In the genomic region with DNA sequence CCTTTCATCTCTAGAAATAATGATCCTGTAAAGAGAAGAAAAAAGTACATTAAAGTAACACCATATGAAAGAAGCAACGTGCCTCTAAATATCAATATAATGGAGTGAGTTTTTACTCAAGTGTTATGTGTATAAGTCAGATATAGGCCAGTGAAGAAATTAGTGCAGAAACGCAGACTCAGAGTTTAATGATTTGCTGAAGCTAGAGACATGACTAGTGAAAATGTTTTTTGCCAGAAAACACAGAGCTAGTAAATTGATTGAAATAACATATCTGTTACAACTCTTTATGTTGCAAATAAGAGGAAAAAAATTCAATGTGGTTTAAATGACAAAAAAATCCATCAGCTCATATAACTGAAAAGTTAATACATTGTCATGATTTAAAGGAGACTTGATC, we compare ENCODE assay signal across 20 cellular contexts.
"Had no signal": no experiment of that assay in that cellular context is flagged by ENCODE, and none has a peak within 500 bp of the region (broad histone marks: within the 10 kb centered on the region; RNA-seq: fewer than 3 reads in every experiment).

No MANE protein-coding gene starts in this region.

- DNase-seq: colonic mucosa; dermis blood vessel endothelial cell; erythroblast; heart right ventricle; kidney; mucosa of descending colon; naive thymus-derived CD8-positive, alpha-beta T cell; posterior cingulate gyrus; sigmoid colon; stimulated activated CD4-positive, alpha-beta T cell treated with anti-CD3 and anti-CD28 coated beads, Interleukin-12 subunit alpha, Interleukin-12 subunit beta, amount 100 ng/mL, for 4 hours; stimulated activated naive CD4-positive, alpha-beta T cell treated with Interleukin-2 at 50 U/mL for 16 hours; thyroid gland; uterus had no signal

- H3K36me3 Mint-ChIP-seq: naive thymus-derived CD8-positive, alpha-beta T cell; type B pancreatic cell had no signal

- H3K9me3 ChIP-seq: colonic mucosa, mucosa of descending colon, sigmoid colon, suprapubic skin, thyroid gland, uterus had no signal

- H3K27me3 Mint-ChIP-seq: naive thymus-derived CD8-positive, alpha-beta T cell had no signal

- H3K4me3 Mint-ChIP-seq: naive thymus-derived CD8-positive, alpha-beta T cell; neural crest cell; type B pancreatic cell had no signal

- H3K27me3 ChIP-seq: colonic mucosa, heart right ventricle, right atrium auricular region, sigmoid colon, suprapubic skin, thyroid gland, uterus had no signal

- H3K4me1 ChIP-seq: colonic mucosa, heart right ventricle, right atrium auricular region, sigmoid colon, suprapubic skin, thyroid gland, uterus had no signal

- FAIRE-seq: endothelial cell of umbilical vein, frontal cortex, kidney had no signal

- H3K27ac Mint-ChIP-seq: naive thymus-derived CD8-positive, alpha-beta T cell; type B pancreatic cell had no signal

- H3K4me3 ChIP-seq: colonic mucosa, heart right ventricle, mucosa of descending colon, right atrium auricular region, sigmoid colon, skin epidermis, suprapubic skin, thyroid gland, uterus had no signal

- H3K27ac ChIP-seq: colonic mucosa, heart right ventricle, right atrium auricular region, sigmoid colon, skin epidermis, suprapubic skin, thyroid gland, uterus had no signal

- H3K36me3 ChIP-seq: colonic mucosa, heart right ventricle, right atrium auricular region, sigmoid colon, suprapubic skin, thyroid gland, uterus had no signal

- H3K4me1 Mint-ChIP-seq: naive thymus-derived CD8-positive, alpha-beta T cell; neural crest cell had no signal
